2 cellular contexts compared by ENCODE assay signal in the genomic region with DNA sequence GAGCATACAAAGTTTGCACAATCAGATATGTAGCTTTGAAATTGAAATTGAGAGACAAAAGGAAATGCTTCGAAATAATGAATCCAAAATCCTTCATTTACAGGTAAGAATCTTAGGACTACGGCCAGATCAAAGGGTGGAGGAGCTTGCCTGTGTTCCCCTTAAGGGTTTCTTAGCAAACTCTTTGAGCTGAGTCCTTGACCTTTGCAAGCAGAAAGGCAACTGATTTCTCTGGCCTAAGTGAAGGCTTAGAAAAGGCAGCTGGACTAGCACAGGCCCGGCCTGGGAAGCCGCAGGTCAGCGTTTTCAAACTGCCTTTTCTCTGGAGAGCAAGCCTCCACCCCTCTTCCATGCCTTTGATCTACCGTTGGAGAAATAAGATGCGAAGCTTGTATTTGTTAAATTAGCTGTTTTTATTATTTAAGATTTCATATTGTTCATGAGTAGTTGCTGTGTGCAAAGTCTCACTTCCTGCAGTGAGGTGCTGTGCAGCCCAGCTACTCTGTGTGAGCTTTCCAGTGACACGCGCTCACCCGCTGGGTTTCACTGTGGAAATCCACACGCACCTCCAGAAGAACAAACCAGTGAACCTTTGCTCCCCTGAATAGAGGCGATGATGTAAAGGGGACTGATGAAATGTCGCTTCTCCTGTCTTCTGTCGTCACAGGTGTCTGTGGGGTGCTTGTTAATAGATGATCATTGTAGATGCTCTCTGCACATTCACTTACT.
A peak's percentile ranks its signal among the peaks of the same experiment; 100 is the strongest.
TF ChIP-seq lines count a peak whose summit lies in the region.

No MANE protein-coding gene starts in this region.

TF ChIP-seq in HepG2, 621 proteins besides CTCF, POLR2A, EP300 and RAD21:
- TF ChIP-seq, protein P1, sequence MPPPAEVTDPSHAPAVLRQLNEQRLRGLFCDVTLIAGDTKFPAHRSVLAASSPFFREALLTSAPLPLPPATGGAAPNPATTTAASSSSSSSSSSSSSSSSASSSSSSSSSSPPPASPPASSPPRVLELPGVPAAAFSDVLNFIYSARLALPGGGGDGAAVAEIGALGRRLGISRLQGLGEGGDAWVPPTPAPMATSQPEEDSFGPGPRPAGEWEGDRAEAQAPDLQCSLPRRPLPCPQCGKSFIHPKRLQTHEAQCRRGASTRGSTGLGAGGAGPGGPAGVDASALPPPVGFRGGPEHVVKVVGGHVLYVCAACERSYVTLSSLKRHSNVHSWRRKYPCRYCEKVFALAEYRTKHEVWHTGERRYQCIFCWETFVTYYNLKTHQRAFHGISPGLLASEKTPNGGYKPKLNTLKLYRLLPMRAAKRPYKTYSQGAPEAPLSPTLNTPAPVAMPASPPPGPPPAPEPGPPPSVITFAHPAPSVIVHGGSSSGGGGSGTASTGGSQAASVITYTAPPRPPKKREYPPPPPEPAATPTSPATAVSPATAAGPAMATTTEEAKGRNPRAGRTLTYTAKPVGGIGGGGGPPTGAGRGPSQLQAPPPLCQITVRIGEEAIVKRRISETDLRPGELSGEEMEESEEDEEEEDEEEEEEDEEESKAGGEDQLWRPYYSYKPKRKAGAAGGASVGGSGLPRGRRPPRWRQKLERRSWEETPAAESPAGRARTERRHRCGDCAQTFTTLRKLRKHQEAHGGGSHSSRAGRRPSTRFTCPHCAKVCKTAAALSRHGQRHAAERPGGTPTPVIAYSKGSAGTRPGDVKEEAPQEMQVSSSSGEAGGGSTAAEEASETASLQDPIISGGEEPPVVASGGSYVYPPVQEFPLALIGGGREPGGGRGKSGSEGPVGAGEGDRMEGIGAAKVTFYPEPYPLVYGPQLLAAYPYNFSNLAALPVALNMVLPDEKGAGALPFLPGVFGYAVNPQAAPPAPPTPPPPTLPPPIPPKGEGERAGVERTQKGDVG (CRISPR knock-in tag; IDR thresholded peaks at IDR 0.05; ENCODE audit: borderline replicate concordance) = peak; percentile 49; the same call in 1 of the 2 replicates
- 0 out of 2 replicates have a peak, but pooled peaks have one; percentile 29 for TF ChIP-seq ZNF768 (CRISPR knock-in tag; IDR thresholded peaks at IDR 0.05)
- 0 out of 2 replicates have a peak, but pooled peaks have one; percentile 7 for TF ChIP-seq HNF4A (CRISPR knock-in tag; IDR thresholded peaks at IDR 0.05)
- TF ChIP-seq, protein P2, sequence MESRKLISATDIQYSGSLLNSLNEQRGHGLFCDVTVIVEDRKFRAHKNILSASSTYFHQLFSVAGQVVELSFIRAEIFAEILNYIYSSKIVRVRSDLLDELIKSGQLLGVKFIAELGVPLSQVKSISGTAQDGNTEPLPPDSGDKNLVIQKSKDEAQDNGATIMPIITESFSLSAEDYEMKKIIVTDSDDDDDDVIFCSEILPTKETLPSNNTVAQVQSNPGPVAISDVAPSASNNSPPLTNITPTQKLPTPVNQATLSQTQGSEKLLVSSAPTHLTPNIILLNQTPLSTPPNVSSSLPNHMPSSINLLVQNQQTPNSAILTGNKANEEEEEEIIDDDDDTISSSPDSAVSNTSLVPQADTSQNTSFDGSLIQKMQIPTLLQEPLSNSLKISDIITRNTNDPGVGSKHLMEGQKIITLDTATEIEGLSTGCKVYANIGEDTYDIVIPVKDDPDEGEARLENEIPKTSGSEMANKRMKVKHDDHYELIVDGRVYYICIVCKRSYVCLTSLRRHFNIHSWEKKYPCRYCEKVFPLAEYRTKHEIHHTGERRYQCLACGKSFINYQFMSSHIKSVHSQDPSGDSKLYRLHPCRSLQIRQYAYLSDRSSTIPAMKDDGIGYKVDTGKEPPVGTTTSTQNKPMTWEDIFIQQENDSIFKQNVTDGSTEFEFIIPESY (CRISPR knock-in tag; IDR thresholded peaks at IDR 0.05) = peak; percentile 88; the same call in 1 of the 2 replicates
- TF ChIP-seq SALL2 (CRISPR knock-in tag; IDR thresholded peaks at IDR 0.05) = no peak
- TF ChIP-seq, protein P3, sequence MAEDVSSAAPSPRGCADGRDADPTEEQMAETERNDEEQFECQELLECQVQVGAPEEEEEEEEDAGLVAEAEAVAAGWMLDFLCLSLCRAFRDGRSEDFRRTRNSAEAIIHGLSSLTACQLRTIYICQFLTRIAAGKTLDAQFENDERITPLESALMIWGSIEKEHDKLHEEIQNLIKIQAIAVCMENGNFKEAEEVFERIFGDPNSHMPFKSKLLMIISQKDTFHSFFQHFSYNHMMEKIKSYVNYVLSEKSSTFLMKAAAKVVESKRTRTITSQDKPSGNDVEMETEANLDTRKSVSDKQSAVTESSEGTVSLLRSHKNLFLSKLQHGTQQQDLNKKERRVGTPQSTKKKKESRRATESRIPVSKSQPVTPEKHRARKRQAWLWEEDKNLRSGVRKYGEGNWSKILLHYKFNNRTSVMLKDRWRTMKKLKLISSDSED (CRISPR knock-in tag; IDR thresholded peaks at IDR 0.05) = no peak

TF ChIP-seq in WTC11, 78 proteins besides CTCF, POLR2A, EP300 and RAD21:
- TF ChIP-seq HMGA2 (CRISPR knock-in tag; IDR thresholded peaks at IDR 0.05) (no peak), ZNF138 (CRISPR knock-in tag; conservative IDR thresholded peaks at IDR 0.05) (no peak), NR1H2 (CRISPR knock-in tag; IDR thresholded peaks at IDR 0.05) (no peak), RELA (CRISPR knock-in tag; IDR thresholded peaks at IDR 0.05; ENCODE audit: borderline replicate concordance) (no peak), NR2C2 (CRISPR knock-in tag; IDR thresholded peaks at IDR 0.05) (no peak), ZNF232 (CRISPR knock-in tag; IDR thresholded peaks at IDR 0.05) (no peak), ZNF121 (CRISPR knock-in tag; IDR thresholded peaks at IDR 0.05) (no peak), SMAD3 (CRISPR knock-in tag; IDR thresholded peaks at IDR 0.05; ENCODE audit: borderline replicate concordance) (no peak), JUN (CRISPR knock-in tag; IDR thresholded peaks at IDR 0.05) (no peak), NFYB (CRISPR knock-in tag; conservative IDR thresholded peaks at IDR 0.05; ENCODE audit: low read depth) (no peak), CREB1 (CRISPR knock-in tag; IDR thresholded peaks at IDR 0.05) (no peak)
- TF ChIP-seq, protein P4, sequence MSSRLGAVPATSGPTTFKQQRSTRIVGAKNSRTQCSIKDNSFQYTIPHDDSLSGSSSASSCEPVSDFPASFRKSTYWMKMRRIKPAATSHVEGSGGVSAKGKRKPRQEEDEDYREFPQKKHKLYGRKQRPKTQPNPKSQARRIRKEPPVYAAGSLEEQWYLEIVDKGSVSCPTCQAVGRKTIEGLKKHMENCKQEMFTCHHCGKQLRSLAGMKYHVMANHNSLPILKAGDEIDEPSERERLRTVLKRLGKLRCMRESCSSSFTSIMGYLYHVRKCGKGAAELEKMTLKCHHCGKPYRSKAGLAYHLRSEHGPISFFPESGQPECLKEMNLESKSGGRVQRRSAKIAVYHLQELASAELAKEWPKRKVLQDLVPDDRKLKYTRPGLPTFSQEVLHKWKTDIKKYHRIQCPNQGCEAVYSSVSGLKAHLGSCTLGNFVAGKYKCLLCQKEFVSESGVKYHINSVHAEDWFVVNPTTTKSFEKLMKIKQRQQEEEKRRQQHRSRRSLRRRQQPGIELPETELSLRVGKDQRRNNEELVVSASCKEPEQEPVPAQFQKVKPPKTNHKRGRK (CRISPR knock-in tag; IDR thresholded peaks at IDR 0.05; ENCODE audit: borderline replicate concordance) = no peak
- TF ChIP-seq, protein P5, sequence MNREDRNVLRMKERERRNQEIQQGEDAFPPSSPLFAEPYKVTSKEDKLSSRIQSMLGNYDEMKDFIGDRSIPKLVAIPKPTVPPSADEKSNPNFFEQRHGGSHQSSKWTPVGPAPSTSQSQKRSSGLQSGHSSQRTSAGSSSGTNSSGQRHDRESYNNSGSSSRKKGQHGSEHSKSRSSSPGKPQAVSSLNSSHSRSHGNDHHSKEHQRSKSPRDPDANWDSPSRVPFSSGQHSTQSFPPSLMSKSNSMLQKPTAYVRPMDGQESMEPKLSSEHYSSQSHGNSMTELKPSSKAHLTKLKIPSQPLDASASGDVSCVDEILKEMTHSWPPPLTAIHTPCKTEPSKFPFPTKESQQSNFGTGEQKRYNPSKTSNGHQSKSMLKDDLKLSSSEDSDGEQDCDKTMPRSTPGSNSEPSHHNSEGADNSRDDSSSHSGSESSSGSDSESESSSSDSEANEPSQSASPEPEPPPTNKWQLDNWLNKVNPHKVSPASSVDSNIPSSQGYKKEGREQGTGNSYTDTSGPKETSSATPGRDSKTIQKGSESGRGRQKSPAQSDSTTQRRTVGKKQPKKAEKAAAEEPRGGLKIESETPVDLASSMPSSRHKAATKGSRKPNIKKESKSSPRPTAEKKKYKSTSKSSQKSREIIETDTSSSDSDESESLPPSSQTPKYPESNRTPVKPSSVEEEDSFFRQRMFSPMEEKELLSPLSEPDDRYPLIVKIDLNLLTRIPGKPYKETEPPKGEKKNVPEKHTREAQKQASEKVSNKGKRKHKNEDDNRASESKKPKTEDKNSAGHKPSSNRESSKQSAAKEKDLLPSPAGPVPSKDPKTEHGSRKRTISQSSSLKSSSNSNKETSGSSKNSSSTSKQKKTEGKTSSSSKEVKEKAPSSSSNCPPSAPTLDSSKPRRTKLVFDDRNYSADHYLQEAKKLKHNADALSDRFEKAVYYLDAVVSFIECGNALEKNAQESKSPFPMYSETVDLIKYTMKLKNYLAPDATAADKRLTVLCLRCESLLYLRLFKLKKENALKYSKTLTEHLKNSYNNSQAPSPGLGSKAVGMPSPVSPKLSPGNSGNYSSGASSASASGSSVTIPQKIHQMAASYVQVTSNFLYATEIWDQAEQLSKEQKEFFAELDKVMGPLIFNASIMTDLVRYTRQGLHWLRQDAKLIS (CRISPR knock-in tag; IDR thresholded peaks at IDR 0.05; ENCODE audit: borderline replicate concordance) = no peak
- TF ChIP-seq, protein P6, sequence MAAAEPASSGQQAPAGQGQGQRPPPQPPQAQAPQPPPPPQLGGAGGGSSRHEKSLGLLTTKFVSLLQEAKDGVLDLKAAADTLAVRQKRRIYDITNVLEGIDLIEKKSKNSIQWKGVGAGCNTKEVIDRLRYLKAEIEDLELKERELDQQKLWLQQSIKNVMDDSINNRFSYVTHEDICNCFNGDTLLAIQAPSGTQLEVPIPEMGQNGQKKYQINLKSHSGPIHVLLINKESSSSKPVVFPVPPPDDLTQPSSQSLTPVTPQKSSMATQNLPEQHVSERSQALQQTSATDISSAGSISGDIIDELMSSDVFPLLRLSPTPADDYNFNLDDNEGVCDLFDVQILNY (CRISPR knock-in tag; IDR thresholded peaks at IDR 0.05) = no peak
- TF ChIP-seq, protein P7, sequence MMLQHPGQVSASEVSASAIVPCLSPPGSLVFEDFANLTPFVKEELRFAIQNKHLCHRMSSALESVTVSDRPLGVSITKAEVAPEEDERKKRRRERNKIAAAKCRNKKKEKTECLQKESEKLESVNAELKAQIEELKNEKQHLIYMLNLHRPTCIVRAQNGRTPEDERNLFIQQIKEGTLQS (CRISPR knock-in tag; conservative IDR thresholded peaks at IDR 0.05) = no peak
TF ChIP-seq in WTC11: peak in this region for 0.
